In the genomic region with DNA sequence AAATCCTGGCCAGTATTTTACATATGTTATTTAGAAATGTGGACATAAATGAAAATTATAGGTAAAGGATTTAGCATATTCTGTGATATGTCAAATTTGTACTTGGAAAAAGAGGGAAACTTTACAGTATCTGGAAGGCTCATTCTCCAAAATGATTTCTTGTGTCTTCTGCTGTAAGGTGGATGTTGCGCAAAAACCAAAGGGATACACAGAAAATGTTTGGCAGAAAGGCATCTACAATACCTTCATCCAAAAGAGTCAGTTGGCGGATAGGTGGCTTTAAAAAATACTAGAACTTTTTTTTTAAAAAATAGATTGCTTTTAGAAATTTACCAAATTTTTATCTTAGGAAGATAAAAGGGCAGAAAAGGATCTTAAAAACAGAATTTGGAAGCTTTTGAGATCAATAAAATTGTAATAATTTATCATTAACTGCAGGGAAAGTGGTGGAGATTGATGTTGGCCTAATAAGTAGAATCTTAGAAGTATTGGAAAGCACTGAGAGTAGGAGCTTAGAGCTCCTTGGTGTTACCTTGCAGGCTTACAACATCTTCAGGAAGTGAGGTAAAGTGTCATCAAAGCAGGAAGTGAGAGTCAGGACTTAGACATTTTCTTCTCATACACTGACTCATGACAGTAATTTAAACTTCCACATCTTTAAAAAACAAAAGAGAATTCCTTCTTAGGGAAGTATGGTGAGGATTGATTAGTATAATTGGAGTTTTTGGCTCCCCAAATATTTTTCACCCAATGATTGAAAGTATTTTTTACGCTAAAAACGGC, we compare ENCODE assay signal across 8 cellular contexts. TPM values are rescaled to one million over a fixed set of nuclear protein-coding genes. Genes with fewer than 3 reads are reported as not detected.
DNase-seq lines count a peak whose midpoint lies in the region; ATAC-seq, FAIRE-seq and TF ChIP-seq lines count a peak whose summit lies in the region.

No MANE protein-coding gene starts in this region.

- DNase-seq in Calu3 = peak; percentile 14
- peak; percentile 50 for DNase-seq in GM20000 (ENCODE audit: low spot score)
- no peak for DNase-seq in keratinocyte (ENCODE audit: low read depth, low spot score)
- no peak for DNase-seq in activated effector memory CD4-positive, alpha-beta T cell treated with anti-CD3 and anti-CD28 coated beads, Interleukin-2, amount 50 U/mL, for 16 hours
- DNase-seq in NCI-H2171 (lab: John Stamatoyannopoulos, UW) = no peak
- no peak for DNase-seq in NCI-H187 treated with DMSO at 0.1 percent for 48 hours (lab: John Stamatoyannopoulos, UW)

- peaks cover 29% of the 10 kb centered on the region for H3K79me2 ChIP-seq in keratinocyte (ENCODE audit: control insufficient read depth, insufficient read depth, low read length)

- H3K4me1 Mint-ChIP-seq in Calu3 (ENCODE audit: low read depth, unreplicated experiment) = peaks cover 21% of the 10 kb centered on the region

- peaks cover 13 to 28% of the 10 kb centered on the region in 2 experiments for H3K36me3 ChIP-seq in keratinocyte (ENCODE audit: control insufficient read depth in 2 of 2, extremely low read depth in 1 of 2, insufficient read depth in 2 of 2, low read length in 2 of 2)

- peak overlapping the region; percentile 48 for H3K9ac ChIP-seq in keratinocyte (ENCODE audit: control insufficient read depth, extremely low read depth, insufficient read depth, low read length)

- intact Hi-C loops in Calu3 (cut with micrococcal nuclease; ENCODE audit: unreplicated experiment) = no loop called here

- peak; percentile 30 for ATAC-seq in HG03575 (IDR thresholded peaks at IDR 0.05; ENCODE audit: extremely low read depth, insufficient number of reproducible peaks, low FRiP score, unreplicated experiment)

- dilution Hi-C loops in keratinocyte (cut with MboI; ENCODE audit: extremely low pct_ligation_motif_present, low sequenced_read_pairs) = no loop called here

- no peak overlapping the region for H2AFZ ChIP-seq in keratinocyte (ENCODE audit: control insufficient read depth, low read length)

- H4K20me1 ChIP-seq in keratinocyte (ENCODE audit: control insufficient read depth, extremely low read depth, insufficient read depth, low read length) = no peaks in the 10 kb centered on the region

- BruUV-seq in Calu3 (replicated peaks; lab: Mats Ljungman, UMichigan) = TSS peak; percentile 22

- H3K36me3 Mint-ChIP-seq in Calu3 (ENCODE audit: insufficient read depth, unreplicated experiment) = peaks cover 59% of the 10 kb centered on the region

- peak overlapping the region; percentile 98 for H3K4me3 Mint-ChIP-seq in Calu3 (ENCODE audit: low read depth, unreplicated experiment)

- H3K4me1 ChIP-seq in keratinocyte (ENCODE audit: control insufficient read depth, extremely low read depth, insufficient read depth, low read length) = peaks cover 26% of the 10 kb centered on the region

- H3K27me3 ChIP-seq in keratinocyte (ENCODE audit: control insufficient read depth, extremely low read depth, insufficient read depth, low read length) = no peaks in the 10 kb centered on the region

- no peaks in the 10 kb centered on the region for H3K9me1 ChIP-seq in keratinocyte (ENCODE audit: control insufficient read depth, extremely low read depth, insufficient read depth, low read length)

- H3K4me2 ChIP-seq in keratinocyte (ENCODE audit: control insufficient read depth, extremely low read depth, insufficient read depth, low read depth, low read length) = peak overlapping the region; percentile 85

- no peaks in the 10 kb centered on the region for H3K9me3 ChIP-seq in keratinocyte (ENCODE audit: control insufficient read depth, low read depth, low read length)

- H3K4me3 ChIP-seq in WI38 (ENCODE audit: low read depth, low read length) (peak overlapping the region; percentile 61), keratinocyte (ENCODE audit: control insufficient read depth in 2 of 3, extremely low read depth in 1 of 3, insufficient read depth in 2 of 3, low read depth in 1 of 3, low read length in 3 of 3) (peak overlapping the region; percentile 63 to 84 (median 82))

- H3K27ac ChIP-seq in keratinocyte (ENCODE audit: control insufficient read depth, insufficient read depth, low read length) = peak overlapping the region; percentile 96

- TF ChIP-seq CTCF in Calu3 (IDR thresholded peaks at IDR 0.05; ENCODE audit: unreplicated experiment) = no peak
- TF ChIP-seq CTCF in GM20000 (IDR thresholded peaks at IDR 0.05; ENCODE audit: extremely low read depth, missing control alignments) = no peak
- TF ChIP-seq CTCF in WI38 (IDR thresholded peaks at IDR 0.05; ENCODE audit: low read depth, low read length) = no peak
- TF ChIP-seq CTCF in keratinocyte (optimal IDR thresholded peaks at IDR 0.05 in 1 of 3, IDR thresholded peaks at IDR 0.05 in 1 of 3, conservative IDR thresholded peaks at IDR 0.05 in 1 of 3; ENCODE audit: extremely low read depth in 1 of 3, insufficient read depth in 2 of 3, low read length in 3 of 3) = no peak

- H3K27me3 Mint-ChIP-seq in Calu3 (ENCODE audit: unreplicated experiment) = no peaks in the 10 kb centered on the region

- H3K27ac Mint-ChIP-seq in Calu3 (ENCODE audit: unreplicated experiment) = peak overlapping the region; percentile 95

- H3K9me3 Mint-ChIP-seq in Calu3 (ENCODE audit: low read depth, unreplicated experiment) = no peaks in the 10 kb centered on the region

- CTCF ChIA-PET in Calu3 (lab: Charles Lee) = interaction anchor here (1.0 to 1.3 kb wide), 2 partner anchors 9 to 120 kb away, joined by 3 to 7 read pairs; no protein-coding TSS in a partner anchor

- peak; percentile 89 for FAIRE-seq in keratinocyte (lab: Jason Lieb, UNC)

RNA-seq across cellular contexts. Expression of a gene that starts 2.1 kb away (rescaled TPM):
- 63.9 and 71.8 TPM in 2 replicates for total RNA-seq in Calu3 (2022)
- 18.4 to 29.3 TPM (median 22.8 TPM) in 3 replicates for polyA plus RNA-seq in keratinocyte
- polyA plus RNA-seq in keratinocyte (2011; ENCODE audit: low read depth) = 29.0 TPM
- polyA plus RNA-seq in keratinocyte (2011; cell fraction: cytosol; rRNA removed) = 9.9 and 14.9 TPM in 2 replicates
- 56.3 and 69.3 TPM in 2 replicates for polyA plus RNA-seq in keratinocyte (2011; cell fraction: nucleus; rRNA removed)
- 21.3 and 25.4 TPM in 2 replicates for polyA plus RNA-seq in keratinocyte (2012; ENCODE audit: low replicate concordance)
- 5.5 to 50.9 TPM (median 24.0 TPM) in 3 replicates for polyA minus RNA-seq in keratinocyte
- 16.3 TPM for polyA minus RNA-seq in keratinocyte (2011; cell fraction: cytosol; rRNA and poly(A)+ RNA removed)
- 45.1 and 82.4 TPM in 2 replicates for polyA minus RNA-seq in keratinocyte (2011; cell fraction: nucleus; rRNA and poly(A)+ RNA removed)

Comparison
In these comparisons a context has a peak if more than half of its experiments do, and no peak if none do; other contexts are left out.
1. DNase-seq: peak in Calu3 (single experiment) and GM20000 (single experiment); none in keratinocyte (single experiment), activated effector memory CD4-positive, alpha-beta T cell treated with anti-CD3 and anti-CD28 coated beads, Interleukin-2, amount 50 U/mL, for 16 hours (single experiment), NCI-H2171 (single experiment) and NCI-H187 treated with DMSO at 0.1 percent for 48 hours (single experiment).